26 cellular contexts compared by ENCODE assay signal in the genomic region with DNA sequence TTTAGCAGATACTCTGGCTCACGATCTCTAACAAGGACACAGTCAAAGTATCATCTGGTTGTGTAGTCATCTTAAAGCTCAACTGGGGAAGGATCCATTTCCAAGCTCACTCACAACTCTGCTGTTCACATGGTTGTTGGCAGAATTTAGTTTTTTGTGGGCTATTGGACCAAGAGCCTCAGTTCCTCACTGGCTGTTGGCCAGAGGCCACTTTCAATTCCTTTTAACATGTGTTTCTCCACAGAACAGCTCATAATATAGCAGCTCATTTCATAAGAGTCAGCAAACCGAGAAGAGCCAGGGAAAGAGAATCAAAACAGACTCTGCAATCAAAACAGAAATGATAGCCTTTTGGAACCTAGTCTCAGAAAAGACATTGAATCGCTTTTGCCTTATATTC. TPM values are rescaled to one million over a fixed set of nuclear protein-coding genes. Genes with fewer than 3 reads are reported as not detected.
"Had no signal": no experiment of that assay in that cellular context is flagged by ENCODE, and none has a peak within 500 bp of the region (broad histone marks: within the 10 kb centered on the region; RNA-seq: fewer than 3 reads in every experiment).

No MANE protein-coding gene starts in this region.

- DNase-seq: activated CD4-positive, alpha-beta T cell treated with anti-CD3 and anti-CD28 coated beads for 1 hour; activated CD4-positive, alpha-beta T cell treated with anti-CD3 and anti-CD28 coated beads, Interleukin-2, amount 50 U/mL, for 1 hour; activated gamma-delta T cell treated with Interleukin-2 at 50 U/mL for 16 hours; activated T-cell treated with anti-CD3 and anti-CD28 coated beads, Interleukin-2, amount 50 U/mL, for 1 hour; effector CD8-positive, alpha-beta T cell; erythroblast; foreskin keratinocyte; immature natural killer cell; natural killer cell; psoas muscle; stimulated activated CD4-positive, alpha-beta T cell treated with anti-CD3 and anti-CD28 coated beads, Interleukin-1b, Interleukin-23, amount 100 ng/mL, for 48 hours; stimulated activated naive CD8-positive, alpha-beta T cell treated with anti-CD3 and anti-CD28 coated beads, Interleukin-15, amount 100 ng/mL, for 72 hours had no signal

- H3K4me3 ChIP-seq: lung, psoas muscle, right atrium auricular region, skin epidermis, suprapubic skin, tibial nerve had no signal

- H3K27me3 ChIP-seq: right atrium auricular region, suprapubic skin, tibial nerve had no signal

- H3K4me1 ChIP-seq: psoas muscle, right atrium auricular region had no signal

- ATAC-seq: foreskin keratinocyte; left lobe of liver; natural killer cell; psoas muscle; stimulated activated naive CD8-positive, alpha-beta T cell treated with anti-CD3 and anti-CD28 coated beads, Interleukin-15, amount 100 ng/mL, for 72 hours had no signal

- H3K27ac ChIP-seq: foreskin keratinocyte, psoas muscle, right atrium auricular region, skin epidermis, suprapubic skin, tibial nerve had no signal

- H3K36me3 ChIP-seq: right atrium auricular region, suprapubic skin, tibial nerve had no signal

- FAIRE-seq: TTC549, urothelium cell line had no signal

- H3K9me3 ChIP-seq: psoas muscle had no signal

RNA-seq across cellular contexts. Expression of gene IZUMO1R, which starts 22.6 kb away (rescaled TPM):
- total RNA-seq: aorta, cardiac septum, chondrocyte, foreskin keratinocyte, kidney epithelial cell, left lobe of liver, lung, natural killer cell, osteocyte, psoas muscle, right atrium auricular region, suprapubic skin had no signal
- polyA plus RNA-seq: adipose tissue, aorta, foreskin keratinocyte, immature natural killer cell, lung, psoas muscle had no signal
